ENCODE assay signal across 10 cellular contexts in genomic region chr6:18022398-18023231, GRCh38. TPM values are rescaled to one million over a fixed set of nuclear protein-coding genes. Genes with fewer than 3 reads are reported as not detected.
DNase-seq lines count a peak whose midpoint lies in the region; ATAC-seq and TF ChIP-seq lines count a peak whose summit lies in the region.
"Had no signal": no experiment of that assay in that cellular context is flagged by ENCODE, and none has a peak within 500 bp of the region (broad histone marks: within the 10 kb centered on the region; RNA-seq: fewer than 3 reads in every experiment).

No MANE protein-coding gene starts in this region.

- H3F3A ChIP-seq in GM23248 (ENCODE audit: insufficient read depth), result 0 out of 2 replicates have a peak, but pooled peaks cover 6% of the 10 kb centered on the region
- peaks cover 4% of the 10 kb centered on the region; the same call in 1 of the 2 replicates for H3F3A ChIP-seq in PC-9 (ENCODE audit: insufficient read depth, low read depth)

- H4K20me1 ChIP-seq in GM23248 (ENCODE audit: insufficient read depth), result no peaks in the 10 kb centered on the region
- H4K20me1 ChIP-seq in PC-9 (ENCODE audit: insufficient read depth), result no peaks in the 10 kb centered on the region

- DNase-seq in GM23248 (peak; percentile 75), PC-9 (peak; percentile 46 to 51), omental fat pad (ENCODE audit: low spot score) (no peak), posterior vena cava (ENCODE audit: low spot score) (no peak)
- no peak for DNase-seq in activated naive CD8-positive, alpha-beta T cell treated with anti-CD3 and anti-CD28 coated beads for 36 hours
- DNase-seq in activated naive CD4-positive, alpha-beta T cell treated with anti-CD3 and anti-CD28 coated beads for 36 hours, result no peak
- DNase-seq in CD8-positive, alpha-beta T cell, result no peak
- DNase-seq: foreskin melanocyte had no signal

- H2AFZ ChIP-seq in GM23248 (peak overlapping the region; percentile 61; the same call in 1 of the 2 replicates), PC-9 (0 out of 2 replicates have a peak overlapping the region, but pooled peaks have one; percentile 1)

- in situ Hi-C loops in GM23248 (cut with MboI), result no loop called here

- no TSS peak for BruUV-seq in PC-9 (replicated peaks; lab: Mats Ljungman, UMichigan)

- no peaks in the 10 kb centered on the region for H3K4me1 Mint-ChIP-seq in activated naive CD8-positive, alpha-beta T cell treated with anti-CD3 and anti-CD28 coated beads for 36 hours
- no peaks in the 10 kb centered on the region for H3K4me1 Mint-ChIP-seq in activated naive CD4-positive, alpha-beta T cell treated with anti-CD3 and anti-CD28 coated beads for 36 hours (ENCODE audit: low read depth)
- no peaks in the 10 kb centered on the region for H3K4me1 Mint-ChIP-seq in CD8-positive, alpha-beta T cell (ENCODE audit: low read depth)

- H3K36me3 ChIP-seq in GM23248 (ENCODE audit: low read depth) (no peaks in the 10 kb centered on the region), PC-9 (ENCODE audit: low read depth) (no peaks in the 10 kb centered on the region)
- H3K36me3 ChIP-seq in CD8-positive, alpha-beta T cell (ENCODE audit: insufficient read depth, low read length), result no peaks in the 10 kb centered on the region
- H3K36me3 ChIP-seq: tibial nerve had no signal

- CTCF ChIA-PET in PC-9 (lab: Charles Lee), result interaction anchor here (0.9 kb wide), 1 partner anchor 205 kb away, joined by 3 read pairs; no protein-coding TSS in a partner anchor
- CTCF ChIA-PET in activated naive CD4-positive, alpha-beta T cell treated with anti-CD3 and anti-CD28 coated beads for 36 hours (lab: Charles Lee), result no interaction called here
- CTCF ChIA-PET in CD8-positive, alpha-beta T cell (lab: Charles Lee), result interaction anchor here (1.3 kb wide), 1 partner anchor 16 kb away, joined by 3 read pairs; no protein-coding TSS in a partner anchor

- H3K27ac ChIP-seq in GM23248 (no peak overlapping the region), PC-9 (no peak overlapping the region)
- no peak overlapping the region for H3K27ac ChIP-seq in CD8-positive, alpha-beta T cell (ENCODE audit: low read depth, low read length)

- H3K27me3 ChIP-seq in GM23248 (replicated peaks; ENCODE audit: insufficient read depth) (no peaks in the 10 kb centered on the region), PC-9 (ENCODE audit: insufficient read depth, low read depth) (no peaks in the 10 kb centered on the region)
- H3K27me3 ChIP-seq in CD8-positive, alpha-beta T cell (ENCODE audit: insufficient read depth, low read length), result no peaks in the 10 kb centered on the region
- H3K27me3 ChIP-seq: tibial nerve had no signal

- ATAC-seq in esophagus mucosa (peak; percentile 33), omental fat pad (ENCODE audit: low FRiP score) (peak; percentile 72)
- ATAC-seq in CD8-positive, alpha-beta T cell, result no peak

- H3K9ac ChIP-seq in GM23248, result no peak overlapping the region

- TF ChIP-seq CTCF in PC-9 (conservative IDR thresholded peaks at IDR 0.05) (no peak), omental fat pad (IDR thresholded peaks at IDR 0.05) (no peak)
- no peak for TF ChIP-seq CTCF in CD8-positive, alpha-beta T cell (IDR thresholded peaks at IDR 0.05)

- no peaks in the 10 kb centered on the region for H3K9me3 ChIP-seq in GM23248 (ENCODE audit: low read depth)
- no peaks in the 10 kb centered on the region for H3K9me3 ChIP-seq in PC-9 (ENCODE audit: insufficient read depth, low read depth)
- no peaks in the 10 kb centered on the region for H3K9me3 ChIP-seq in CD8-positive, alpha-beta T cell (ENCODE audit: low read length)
- H3K9me3 ChIP-seq: tibial nerve had no signal

- no peak overlapping the region for H3K27ac Mint-ChIP-seq in activated naive CD8-positive, alpha-beta T cell treated with anti-CD3 and anti-CD28 coated beads for 36 hours
- H3K27ac Mint-ChIP-seq in activated naive CD4-positive, alpha-beta T cell treated with anti-CD3 and anti-CD28 coated beads for 36 hours, result no peak overlapping the region
- no peak overlapping the region for H3K27ac Mint-ChIP-seq in CD8-positive, alpha-beta T cell

- no peaks in the 10 kb centered on the region for H3K9me3 Mint-ChIP-seq in activated naive CD8-positive, alpha-beta T cell treated with anti-CD3 and anti-CD28 coated beads for 36 hours
- H3K9me3 Mint-ChIP-seq in activated naive CD4-positive, alpha-beta T cell treated with anti-CD3 and anti-CD28 coated beads for 36 hours, result peaks cover 3% of the 10 kb centered on the region
- no peaks in the 10 kb centered on the region for H3K9me3 Mint-ChIP-seq in CD8-positive, alpha-beta T cell

- H3K4me3 Mint-ChIP-seq in activated naive CD8-positive, alpha-beta T cell treated with anti-CD3 and anti-CD28 coated beads for 36 hours, result no peak overlapping the region
- H3K4me3 Mint-ChIP-seq in activated naive CD4-positive, alpha-beta T cell treated with anti-CD3 and anti-CD28 coated beads for 36 hours, result no peak overlapping the region
- H3K4me3 Mint-ChIP-seq in CD8-positive, alpha-beta T cell, result no peak overlapping the region

- intact Hi-C loops in PC-9 (cut with micrococcal nuclease; ENCODE audit: unreplicated experiment), result loop anchor here (2.0 kb wide), 1 partner anchor 14 kb away; no protein-coding TSS in a partner anchor
- intact Hi-C loops in posterior vena cava (cut with DNase I), result no loop called here
- intact Hi-C loops in activated naive CD4-positive, alpha-beta T cell treated with anti-CD3 and anti-CD28 coated beads for 36 hours (cut with micrococcal nuclease), result no loop called here
- intact Hi-C loops in CD8-positive, alpha-beta T cell (cut with DNase I, micrococcal nuclease), result no loop called here

- H3K27me3 Mint-ChIP-seq in activated naive CD8-positive, alpha-beta T cell treated with anti-CD3 and anti-CD28 coated beads for 36 hours, result peaks cover 18% of the 10 kb centered on the region
- H3K27me3 Mint-ChIP-seq in activated naive CD4-positive, alpha-beta T cell treated with anti-CD3 and anti-CD28 coated beads for 36 hours (ENCODE audit: low read depth), result peaks cover 8% of the 10 kb centered on the region
- H3K27me3 Mint-ChIP-seq in CD8-positive, alpha-beta T cell (ENCODE audit: low read depth), result peaks cover 4% of the 10 kb centered on the region

- H3K4me1 ChIP-seq in GM23248 (ENCODE audit: insufficient read depth) (peaks cover 14% of the 10 kb centered on the region), PC-9 (replicated peaks; ENCODE audit: insufficient read depth) (peaks cover 11% of the 10 kb centered on the region)
- H3K4me1 ChIP-seq in CD8-positive, alpha-beta T cell (ENCODE audit: insufficient read depth, low read length), result no peaks in the 10 kb centered on the region

- no peaks in the 10 kb centered on the region for H3K36me3 Mint-ChIP-seq in activated naive CD8-positive, alpha-beta T cell treated with anti-CD3 and anti-CD28 coated beads for 36 hours
- H3K36me3 Mint-ChIP-seq in activated naive CD4-positive, alpha-beta T cell treated with anti-CD3 and anti-CD28 coated beads for 36 hours (ENCODE audit: low read depth), result no peaks in the 10 kb centered on the region
- H3K36me3 Mint-ChIP-seq in CD8-positive, alpha-beta T cell, result no peaks in the 10 kb centered on the region

- H3K4me2 ChIP-seq in GM23248 (ENCODE audit: unreplicated experiment) (peak overlapping the region; percentile 69), PC-9 (peak overlapping the region; percentile 48)

- POLR2A ChIA-PET in PC-9 (lab: Charles Lee; ENCODE audit: unreplicated experiment), result interaction anchor here (0.5 to 0.6 kb wide), 2 partner anchors 159 to 412 kb away, joined by 3 to 4 read pairs; no protein-coding TSS in a partner anchor
- POLR2A ChIA-PET in CD8-positive, alpha-beta T cell (lab: Charles Lee), result no interaction called here

- H3K9me2 ChIP-seq in GM23248 (ENCODE audit: insufficient read depth) (no peaks in the 10 kb centered on the region), PC-9 (ENCODE audit: insufficient read depth) (no peaks in the 10 kb centered on the region)

- H3K79me2 ChIP-seq in GM23248 (ENCODE audit: insufficient read depth), result no peaks in the 10 kb centered on the region
- H3K79me2 ChIP-seq in PC-9 (ENCODE audit: low read depth), result no peaks in the 10 kb centered on the region

- H3K4me3 ChIP-seq in GM23248 (peak overlapping the region; percentile 25; the same call in 1 of the 2 replicates), PC-9 (no peak overlapping the region)
- no peak overlapping the region for H3K4me3 ChIP-seq in CD8-positive, alpha-beta T cell (ENCODE audit: low read depth, low read length)
- H3K4me3 ChIP-seq: tibial nerve had no signal

- WGBS in GM23248 (ENCODE audit: low coverage in 1 of 2, low lambda C conversion rate in 2 of 2, missing lambda C conversion rate in 2 of 2), 2 experiments, result 57 to 61% methylated on average over 11 of the region's 11 CpGs

RNA-seq across cellular contexts. Expression of gene KIF13A, which starts 35.2 kb away (rescaled TPM):
- 46.0 and 47.3 TPM in 2 replicates for total RNA-seq in GM23248 (2014; rRNA removed; shearing (Covaris generic))
- 5.0 and 7.4 TPM in 2 replicates for polyA plus RNA-seq in GM23248 (2016; fragmentation: Nextera tagmentation; extraction: Ambion mirVana)
- total RNA-seq in PC-9 (2021) (48.6 and 52.2 TPM in 2 replicates), esophagus mucosa (16.5 TPM), omental fat pad (10 to 100 TPM; 38.6 to 64.3 (median 43.9) TPM), posterior vena cava (100 to 1,000 TPM in 1 of 2 donors, 10 to 100 TPM in 1; 74.6 to 110 TPM)
- total RNA-seq in activated naive CD8-positive, alpha-beta T cell treated with anti-CD3 and anti-CD28 coated beads for 36 hours, result not detected
- total RNA-seq in activated naive CD4-positive, alpha-beta T cell treated with anti-CD3 and anti-CD28 coated beads for 36 hours, result not detected
- total RNA-seq in CD8-positive, alpha-beta T cell, result under 1 TPM; 0.14 to 0.33 TPM

Comparison
In these comparisons a context has a peak if more than half of its experiments do, and no peak if none do; other contexts are left out.
1. DNase-seq: peak in GM23248 (single experiment) and PC-9 (2 of 2); none in omental fat pad (single experiment), posterior vena cava (single experiment), activated naive CD8-positive, alpha-beta T cell treated with anti-CD3 and anti-CD28 coated beads for 36 hours (single experiment), activated naive CD4-positive, alpha-beta T cell treated with anti-CD3 and anti-CD28 coated beads for 36 hours (single experiment) and CD8-positive, alpha-beta T cell (0 of 7).
2. RNA of gene KIF13A, which starts 35.2 kb away (total RNA-seq): 74.6 to 110 TPM in posterior vena cava, 48.6 to 52.2 TPM in PC-9, 46.0 to 47.3 TPM in GM23248, 38.6 to 64.3 TPM in omental fat pad and 16.5 TPM in esophagus mucosa (single experiment); 0.14 to 0.33 TPM in CD8-positive, alpha-beta T cell, not detected in activated naive CD8-positive, alpha-beta T cell treated with anti-CD3 and anti-CD28 coated beads for 36 hours and not detected in activated naive CD4-positive, alpha-beta T cell treated with anti-CD3 and anti-CD28 coated beads for 36 hours; every median in the first group is over 10 times any median in the second.